ENCODE assay signal across 10 cellular contexts in genomic region chr17:17792551-17793377, GRCh38. TPM values are rescaled to one million over a fixed set of nuclear protein-coding genes. Genes with fewer than 3 reads are reported as not detected.
DNase-seq lines count a peak whose midpoint lies in the region; ATAC-seq, FAIRE-seq and TF ChIP-seq lines count a peak whose summit lies in the region.
"Had no signal": no experiment of that assay in that cellular context is flagged by ENCODE, and none has a peak within 500 bp of the region (broad histone marks: within the 10 kb centered on the region; RNA-seq: fewer than 3 reads in every experiment).

No MANE protein-coding gene starts in this region.

- ATAC-seq in activated naive CD8-positive, alpha-beta T cell treated with anti-CD3 and anti-CD28 coated beads, Interleukin-2, amount 10 ng/mL, durations not matched to agents 7 days and 5 days (ENCODE audit: low read depth), result peak; percentile 94
- ATAC-seq: HCT116 had no signal

- peak; percentile 65 for DNase-seq in G401 (ENCODE audit: low spot score)
- DNase-seq in NCI-H524 (lab: John Stamatoyannopoulos, UW), result peak; percentile 83 to 93
- DNase-seq in activated naive CD8-positive, alpha-beta T cell treated with anti-CD3 and anti-CD28 coated beads, Interleukin-2, amount 10 ng/mL, durations not matched to agents 7 days and 5 days, result peak; percentile 64
- peak; percentile 60 for DNase-seq in inferior parietal cortex (ENCODE audit: extremely low spot score)
- peak; percentile 47 to 48 for DNase-seq in stimulated activated CD8-positive, alpha-beta memory T cell treated with anti-CD3 and anti-CD28 coated beads, Interleukin-15, amount 100 ng/mL, for 48 hours (ENCODE audit: low read depth in 2 of 2)
- no peak for DNase-seq in urothelium cell line (ENCODE audit: low spot score)
- no peak for DNase-seq in NCI-H2196 treated with DMSO at 0.1 percent for 48 hours (lab: John Stamatoyannopoulos, UW; ENCODE audit: unreplicated experiment)
- no peak for DNase-seq in MCF 10A (ENCODE audit: unreplicated experiment)

- intact Hi-C loops in MCF 10A (cut with micrococcal nuclease), result no loop called here

- H3K27me3 Mint-ChIP-seq in activated naive CD8-positive, alpha-beta T cell treated with anti-CD3 and anti-CD28 coated beads, Interleukin-2, amount 10 ng/mL, durations not matched to agents 7 days and 5 days, result no peaks in the 10 kb centered on the region
- H3K27me3 Mint-ChIP-seq in MCF 10A (ENCODE audit: insufficient read depth, unreplicated experiment), result no peaks in the 10 kb centered on the region

- H3K9me3 Mint-ChIP-seq in activated naive CD8-positive, alpha-beta T cell treated with anti-CD3 and anti-CD28 coated beads, Interleukin-2, amount 10 ng/mL, durations not matched to agents 7 days and 5 days, result no peaks in the 10 kb centered on the region
- H3K9me3 Mint-ChIP-seq in MCF 10A (ENCODE audit: unreplicated experiment), result no peaks in the 10 kb centered on the region
- H3K9me3 Mint-ChIP-seq: dendritic cell treated with granulocyte-macrophage colony-stimulating factor and Interleukin-4, amounts not matched to agents 40 ng/mL and 50 ng/mL, for 4 days had no signal

- no peak for FAIRE-seq in urothelium cell line (lab: Jason Lieb, UNC)

- peaks cover 5% of the 10 kb centered on the region for H3K36me3 Mint-ChIP-seq in activated naive CD8-positive, alpha-beta T cell treated with anti-CD3 and anti-CD28 coated beads, Interleukin-2, amount 10 ng/mL, durations not matched to agents 7 days and 5 days
- peaks cover 27% of the 10 kb centered on the region for H3K36me3 Mint-ChIP-seq in MCF 10A (ENCODE audit: insufficient read depth, unreplicated experiment)

- in situ Hi-C loops in G401 (cut with HindIII; ENCODE audit: low sequenced_read_pairs), result no loop called here

- BruUV-seq in MCF 10A (replicated peaks; lab: Mats Ljungman, UMichigan), result no TSS peak

- no peak for TF ChIP-seq CTCF in MCF 10A (IDR thresholded peaks at IDR 0.05; ENCODE audit: unreplicated experiment)

- POLR2A ChIA-PET in activated naive CD8-positive, alpha-beta T cell treated with anti-CD3 and anti-CD28 coated beads, Interleukin-2, amount 10 ng/mL, durations not matched to agents 7 days and 5 days (lab: Charles Lee), result interaction anchor here (1.0 to 2.5 kb wide), 6 partner anchors 8 to 110 kb away, joined by 3 to 9 read pairs (median 5); no protein-coding TSS in a partner anchor
- POLR2A ChIA-PET in MCF 10A (lab: Yijun Ruan, JAX), result no interaction called here

- H3K4me3 Mint-ChIP-seq in activated naive CD8-positive, alpha-beta T cell treated with anti-CD3 and anti-CD28 coated beads, Interleukin-2, amount 10 ng/mL, durations not matched to agents 7 days and 5 days, result peak overlapping the region; percentile 60
- no peak overlapping the region for H3K4me3 Mint-ChIP-seq in MCF 10A (ENCODE audit: unreplicated experiment)
- H3K4me3 Mint-ChIP-seq: dendritic cell treated with granulocyte-macrophage colony-stimulating factor and Interleukin-4, amounts not matched to agents 40 ng/mL and 50 ng/mL, for 4 days had no signal

- peaks cover 24% of the 10 kb centered on the region for H3K4me1 Mint-ChIP-seq in activated naive CD8-positive, alpha-beta T cell treated with anti-CD3 and anti-CD28 coated beads, Interleukin-2, amount 10 ng/mL, durations not matched to agents 7 days and 5 days
- H3K4me1 Mint-ChIP-seq in MCF 10A (ENCODE audit: insufficient read depth, unreplicated experiment), result no peaks in the 10 kb centered on the region

- CTCF ChIA-PET in MCF 10A (lab: Yijun Ruan, JAX), result no interaction called here

- H3K27ac Mint-ChIP-seq in activated naive CD8-positive, alpha-beta T cell treated with anti-CD3 and anti-CD28 coated beads, Interleukin-2, amount 10 ng/mL, durations not matched to agents 7 days and 5 days, result peak overlapping the region; percentile 85
- H3K27ac Mint-ChIP-seq in MCF 10A (ENCODE audit: low read depth, unreplicated experiment), result no peak overlapping the region
- H3K27ac Mint-ChIP-seq: dendritic cell treated with granulocyte-macrophage colony-stimulating factor and Interleukin-4, amounts not matched to agents 40 ng/mL and 50 ng/mL, for 4 days had no signal

RNA-seq across cellular contexts. Expression of gene SREBF1, which starts 44.0 kb away (rescaled TPM):
- total RNA-seq in G401 (2014; rRNA removed; shearing (Covaris generic)), result 116 and 155 TPM in 2 replicates
- total RNA-seq in activated naive CD8-positive, alpha-beta T cell treated with anti-CD3 and anti-CD28 coated beads, Interleukin-2, amount 10 ng/mL, durations not matched to agents 7 days and 5 days, result 100 to 1,000 TPM; 218 to 229 TPM
- 87.1 and 91.7 TPM in 2 replicates for total RNA-seq in MCF 10A (2022)

Comparison
In these comparisons a context has a peak if more than half of its experiments do, and no peak if none do; other contexts are left out.
1. DNase-seq: peak in G401 (single experiment), NCI-H524 (2 of 2), activated naive CD8-positive, alpha-beta T cell treated with anti-CD3 and anti-CD28 coated beads, Interleukin-2, amount 10 ng/mL, durations not matched to agents 7 days and 5 days (single experiment), inferior parietal cortex (single experiment) and stimulated activated CD8-positive, alpha-beta memory T cell treated with anti-CD3 and anti-CD28 coated beads, Interleukin-15, amount 100 ng/mL, for 48 hours (2 of 2); none in urothelium cell line (single experiment), NCI-H2196 treated with DMSO at 0.1 percent for 48 hours (single experiment) and MCF 10A (single experiment).